Comparison of ENCODE assay signal across 12 cellular contexts in the genomic region with DNA sequence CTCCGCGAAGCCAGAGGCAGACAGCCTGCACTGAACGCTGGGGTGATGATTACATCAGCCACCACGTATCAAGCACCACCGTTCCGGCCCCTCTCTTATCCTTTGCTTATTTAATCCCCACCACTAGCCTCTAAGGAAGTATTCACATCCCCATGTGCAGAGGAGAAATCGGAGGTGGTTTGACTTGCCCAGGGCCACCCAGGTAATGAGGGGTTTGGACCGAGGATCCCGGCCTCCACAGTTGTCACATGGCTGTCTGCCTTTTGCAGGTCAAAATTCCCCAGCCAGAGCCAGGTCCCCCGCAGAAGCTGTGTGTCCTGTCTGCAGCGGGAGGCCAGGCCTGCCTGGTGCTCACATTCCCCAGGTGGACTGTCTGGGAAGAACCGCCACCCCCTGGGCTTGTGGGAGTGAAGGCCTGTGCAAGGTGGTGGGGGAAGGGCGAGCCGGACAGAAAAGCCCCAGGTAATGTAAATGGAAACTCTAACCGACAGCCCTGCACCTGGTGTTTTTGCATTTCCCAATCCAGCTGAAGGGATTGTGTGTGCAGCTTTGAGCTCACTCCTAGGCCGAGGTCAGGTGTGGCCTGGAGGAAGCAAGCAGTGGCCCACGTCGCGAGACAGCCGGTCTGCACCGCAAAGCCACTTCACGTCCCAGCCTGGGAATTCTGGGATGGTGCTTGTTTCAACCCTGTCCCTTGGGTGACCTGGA.
DNase-seq lines count a peak whose midpoint lies in the region; ATAC-seq lines count a peak whose summit lies in the region.
"Had no signal": no experiment of that assay in that cellular context is flagged by ENCODE, and none has a peak within 500 bp of the region (broad histone marks: within the 10 kb centered on the region; RNA-seq: fewer than 3 reads in every experiment).

No MANE protein-coding gene starts in this region.

- 91% methylated on average over 22 of the region's 22 CpGs for WGBS in right cardiac atrium

- peaks cover 10% of the 10 kb centered on the region for H3K4me1 ChIP-seq in right cardiac atrium (ENCODE audit: control insufficient read depth, insufficient read depth, low read length)

- H3K4me3 Mint-ChIP-seq in activated naive CD8-positive, alpha-beta T cell: no peak overlapping the region
- H3K4me3 Mint-ChIP-seq in activated naive CD8-positive, alpha-beta T cell treated with anti-CD3 and anti-CD28 coated beads for 36 hours: no peak overlapping the region

- no peak overlapping the region for H3K27ac ChIP-seq in right cardiac atrium (ENCODE audit: low read length)
- H3K27ac ChIP-seq: epithelial cell of prostate had no signal

- H3K9me3 ChIP-seq in right cardiac atrium (ENCODE audit: control insufficient read depth, low read length): no peaks in the 10 kb centered on the region

- H3K9me3 Mint-ChIP-seq in activated naive CD8-positive, alpha-beta T cell (ENCODE audit: low read depth): no peaks in the 10 kb centered on the region
- no peaks in the 10 kb centered on the region for H3K9me3 Mint-ChIP-seq in activated naive CD8-positive, alpha-beta T cell treated with anti-CD3 and anti-CD28 coated beads for 36 hours

- DNase-seq in activated naive CD8-positive, alpha-beta T cell treated with anti-CD3 and anti-CD28 coated beads for 36 hours: no peak
- DNase-seq in NCI-H69 (lab: John Stamatoyannopoulos, UW) (peak; percentile 94), islet precursor cell (peak; percentile 98), right cardiac atrium (no peak)
- no peak for DNase-seq in activated CD4-positive, alpha-beta T cell treated with anti-CD3 and anti-CD28 coated beads for 48 hours
- DNase-seq: ACHN, EL, small intestine had no signal

- H3K4me3 ChIP-seq in right cardiac atrium (ENCODE audit: low read length): no peak overlapping the region

- H3K27me3 Mint-ChIP-seq in activated naive CD8-positive, alpha-beta T cell: peaks cover 3% of the 10 kb centered on the region
- H3K27me3 Mint-ChIP-seq in activated naive CD8-positive, alpha-beta T cell treated with anti-CD3 and anti-CD28 coated beads for 36 hours: peaks cover 35% of the 10 kb centered on the region

- intact Hi-C loops in right cardiac atrium (cut with DNase I): no loop called here

- H3K27me3 ChIP-seq in right cardiac atrium (ENCODE audit: control insufficient read depth, insufficient read depth): no peaks in the 10 kb centered on the region

- H3K27ac Mint-ChIP-seq in activated naive CD8-positive, alpha-beta T cell: peak overlapping the region; percentile 41
- no peak overlapping the region for H3K27ac Mint-ChIP-seq in activated naive CD8-positive, alpha-beta T cell treated with anti-CD3 and anti-CD28 coated beads for 36 hours

- ATAC-seq in right cardiac atrium: no peak
- ATAC-seq in GM18870 (IDR thresholded peaks at IDR 0.05; ENCODE audit: unreplicated experiment): no peak
- no peak for ATAC-seq in GM21737 (IDR thresholded peaks at IDR 0.05; ENCODE audit: unreplicated experiment)

- peaks cover 36% of the 10 kb centered on the region for H3K4me1 Mint-ChIP-seq in activated naive CD8-positive, alpha-beta T cell (ENCODE audit: low read depth)
- peaks cover 36% of the 10 kb centered on the region for H3K4me1 Mint-ChIP-seq in activated naive CD8-positive, alpha-beta T cell treated with anti-CD3 and anti-CD28 coated beads for 36 hours

- no peaks in the 10 kb centered on the region for H3K36me3 Mint-ChIP-seq in activated naive CD8-positive, alpha-beta T cell
- H3K36me3 Mint-ChIP-seq in activated naive CD8-positive, alpha-beta T cell treated with anti-CD3 and anti-CD28 coated beads for 36 hours: no peaks in the 10 kb centered on the region

Comparison
In these comparisons a context has a peak if more than half of its experiments do, and no peak if none do; other contexts are left out.
1. DNase-seq: peak in NCI-H69 (single experiment) and islet precursor cell (single experiment); none in activated naive CD8-positive, alpha-beta T cell treated with anti-CD3 and anti-CD28 coated beads for 36 hours (single experiment), right cardiac atrium (0 of 3) and activated CD4-positive, alpha-beta T cell treated with anti-CD3 and anti-CD28 coated beads for 48 hours (single experiment).